In the genomic region with DNA sequence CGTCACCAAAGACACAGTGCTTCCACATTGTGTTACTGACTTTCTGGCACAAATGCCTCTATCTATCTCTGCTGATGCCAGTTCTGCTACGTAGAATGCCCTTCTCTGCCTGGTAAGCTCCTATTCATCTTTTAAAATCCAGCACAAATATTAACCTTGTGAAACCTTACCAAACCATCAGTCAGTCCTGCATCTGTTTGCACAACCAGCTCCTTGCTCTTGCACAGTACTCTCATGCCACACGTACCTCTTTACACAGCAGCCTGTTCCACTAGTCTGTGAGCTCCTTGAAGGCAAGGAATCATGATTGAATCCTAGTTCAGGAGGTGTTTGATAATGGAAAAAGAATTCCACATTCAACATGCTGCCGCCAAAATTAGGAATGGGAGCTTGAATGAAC, we compare ENCODE assay signal across 2 cellular contexts.
TF ChIP-seq lines count a peak whose summit lies in the region.

No MANE protein-coding gene starts in this region.

TF ChIP-seq in GM23338, 12 proteins besides CTCF, POLR2A, EP300 and RAD21:
- TF ChIP-seq ZNF114 (CRISPR knock-in tag; IDR thresholded peaks at IDR 0.05) (no peak), NANOG (IDR thresholded peaks at IDR 0.05; ENCODE audit: borderline replicate concordance) (no peak), STAT1 (IDR thresholded peaks at IDR 0.05; ENCODE audit: unreplicated experiment) (no peak), ZNF331 (CRISPR knock-in tag; IDR thresholded peaks at IDR 0.05; ENCODE audit: low read depth) (no peak), CREB1 (CRISPR knock-in tag; IDR thresholded peaks at IDR 0.05; ENCODE audit: low read depth) (no peak)
- TF ChIP-seq, protein P1, sequence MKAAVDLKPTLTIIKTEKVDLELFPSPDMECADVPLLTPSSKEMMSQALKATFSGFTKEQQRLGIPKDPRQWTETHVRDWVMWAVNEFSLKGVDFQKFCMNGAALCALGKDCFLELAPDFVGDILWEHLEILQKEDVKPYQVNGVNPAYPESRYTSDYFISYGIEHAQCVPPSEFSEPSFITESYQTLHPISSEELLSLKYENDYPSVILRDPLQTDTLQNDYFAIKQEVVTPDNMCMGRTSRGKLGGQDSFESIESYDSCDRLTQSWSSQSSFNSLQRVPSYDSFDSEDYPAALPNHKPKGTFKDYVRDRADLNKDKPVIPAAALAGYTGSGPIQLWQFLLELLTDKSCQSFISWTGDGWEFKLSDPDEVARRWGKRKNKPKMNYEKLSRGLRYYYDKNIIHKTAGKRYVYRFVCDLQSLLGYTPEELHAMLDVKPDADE (IDR thresholded peaks at IDR 0.05) = no peak
- TF ChIP-seq, protein P2, sequence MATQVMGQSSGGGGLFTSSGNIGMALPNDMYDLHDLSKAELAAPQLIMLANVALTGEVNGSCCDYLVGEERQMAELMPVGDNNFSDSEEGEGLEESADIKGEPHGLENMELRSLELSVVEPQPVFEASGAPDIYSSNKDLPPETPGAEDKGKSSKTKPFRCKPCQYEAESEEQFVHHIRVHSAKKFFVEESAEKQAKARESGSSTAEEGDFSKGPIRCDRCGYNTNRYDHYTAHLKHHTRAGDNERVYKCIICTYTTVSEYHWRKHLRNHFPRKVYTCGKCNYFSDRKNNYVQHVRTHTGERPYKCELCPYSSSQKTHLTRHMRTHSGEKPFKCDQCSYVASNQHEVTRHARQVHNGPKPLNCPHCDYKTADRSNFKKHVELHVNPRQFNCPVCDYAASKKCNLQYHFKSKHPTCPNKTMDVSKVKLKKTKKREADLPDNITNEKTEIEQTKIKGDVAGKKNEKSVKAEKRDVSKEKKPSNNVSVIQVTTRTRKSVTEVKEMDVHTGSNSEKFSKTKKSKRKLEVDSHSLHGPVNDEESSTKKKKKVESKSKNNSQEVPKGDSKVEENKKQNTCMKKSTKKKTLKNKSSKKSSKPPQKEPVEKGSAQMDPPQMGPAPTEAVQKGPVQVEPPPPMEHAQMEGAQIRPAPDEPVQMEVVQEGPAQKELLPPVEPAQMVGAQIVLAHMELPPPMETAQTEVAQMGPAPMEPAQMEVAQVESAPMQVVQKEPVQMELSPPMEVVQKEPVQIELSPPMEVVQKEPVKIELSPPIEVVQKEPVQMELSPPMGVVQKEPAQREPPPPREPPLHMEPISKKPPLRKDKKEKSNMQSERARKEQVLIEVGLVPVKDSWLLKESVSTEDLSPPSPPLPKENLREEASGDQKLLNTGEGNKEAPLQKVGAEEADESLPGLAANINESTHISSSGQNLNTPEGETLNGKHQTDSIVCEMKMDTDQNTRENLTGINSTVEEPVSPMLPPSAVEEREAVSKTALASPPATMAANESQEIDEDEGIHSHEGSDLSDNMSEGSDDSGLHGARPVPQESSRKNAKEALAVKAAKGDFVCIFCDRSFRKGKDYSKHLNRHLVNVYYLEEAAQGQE (IDR thresholded peaks at IDR 0.05; ENCODE audit: unreplicated experiment) = no peak
- TF ChIP-seq, protein P3, sequence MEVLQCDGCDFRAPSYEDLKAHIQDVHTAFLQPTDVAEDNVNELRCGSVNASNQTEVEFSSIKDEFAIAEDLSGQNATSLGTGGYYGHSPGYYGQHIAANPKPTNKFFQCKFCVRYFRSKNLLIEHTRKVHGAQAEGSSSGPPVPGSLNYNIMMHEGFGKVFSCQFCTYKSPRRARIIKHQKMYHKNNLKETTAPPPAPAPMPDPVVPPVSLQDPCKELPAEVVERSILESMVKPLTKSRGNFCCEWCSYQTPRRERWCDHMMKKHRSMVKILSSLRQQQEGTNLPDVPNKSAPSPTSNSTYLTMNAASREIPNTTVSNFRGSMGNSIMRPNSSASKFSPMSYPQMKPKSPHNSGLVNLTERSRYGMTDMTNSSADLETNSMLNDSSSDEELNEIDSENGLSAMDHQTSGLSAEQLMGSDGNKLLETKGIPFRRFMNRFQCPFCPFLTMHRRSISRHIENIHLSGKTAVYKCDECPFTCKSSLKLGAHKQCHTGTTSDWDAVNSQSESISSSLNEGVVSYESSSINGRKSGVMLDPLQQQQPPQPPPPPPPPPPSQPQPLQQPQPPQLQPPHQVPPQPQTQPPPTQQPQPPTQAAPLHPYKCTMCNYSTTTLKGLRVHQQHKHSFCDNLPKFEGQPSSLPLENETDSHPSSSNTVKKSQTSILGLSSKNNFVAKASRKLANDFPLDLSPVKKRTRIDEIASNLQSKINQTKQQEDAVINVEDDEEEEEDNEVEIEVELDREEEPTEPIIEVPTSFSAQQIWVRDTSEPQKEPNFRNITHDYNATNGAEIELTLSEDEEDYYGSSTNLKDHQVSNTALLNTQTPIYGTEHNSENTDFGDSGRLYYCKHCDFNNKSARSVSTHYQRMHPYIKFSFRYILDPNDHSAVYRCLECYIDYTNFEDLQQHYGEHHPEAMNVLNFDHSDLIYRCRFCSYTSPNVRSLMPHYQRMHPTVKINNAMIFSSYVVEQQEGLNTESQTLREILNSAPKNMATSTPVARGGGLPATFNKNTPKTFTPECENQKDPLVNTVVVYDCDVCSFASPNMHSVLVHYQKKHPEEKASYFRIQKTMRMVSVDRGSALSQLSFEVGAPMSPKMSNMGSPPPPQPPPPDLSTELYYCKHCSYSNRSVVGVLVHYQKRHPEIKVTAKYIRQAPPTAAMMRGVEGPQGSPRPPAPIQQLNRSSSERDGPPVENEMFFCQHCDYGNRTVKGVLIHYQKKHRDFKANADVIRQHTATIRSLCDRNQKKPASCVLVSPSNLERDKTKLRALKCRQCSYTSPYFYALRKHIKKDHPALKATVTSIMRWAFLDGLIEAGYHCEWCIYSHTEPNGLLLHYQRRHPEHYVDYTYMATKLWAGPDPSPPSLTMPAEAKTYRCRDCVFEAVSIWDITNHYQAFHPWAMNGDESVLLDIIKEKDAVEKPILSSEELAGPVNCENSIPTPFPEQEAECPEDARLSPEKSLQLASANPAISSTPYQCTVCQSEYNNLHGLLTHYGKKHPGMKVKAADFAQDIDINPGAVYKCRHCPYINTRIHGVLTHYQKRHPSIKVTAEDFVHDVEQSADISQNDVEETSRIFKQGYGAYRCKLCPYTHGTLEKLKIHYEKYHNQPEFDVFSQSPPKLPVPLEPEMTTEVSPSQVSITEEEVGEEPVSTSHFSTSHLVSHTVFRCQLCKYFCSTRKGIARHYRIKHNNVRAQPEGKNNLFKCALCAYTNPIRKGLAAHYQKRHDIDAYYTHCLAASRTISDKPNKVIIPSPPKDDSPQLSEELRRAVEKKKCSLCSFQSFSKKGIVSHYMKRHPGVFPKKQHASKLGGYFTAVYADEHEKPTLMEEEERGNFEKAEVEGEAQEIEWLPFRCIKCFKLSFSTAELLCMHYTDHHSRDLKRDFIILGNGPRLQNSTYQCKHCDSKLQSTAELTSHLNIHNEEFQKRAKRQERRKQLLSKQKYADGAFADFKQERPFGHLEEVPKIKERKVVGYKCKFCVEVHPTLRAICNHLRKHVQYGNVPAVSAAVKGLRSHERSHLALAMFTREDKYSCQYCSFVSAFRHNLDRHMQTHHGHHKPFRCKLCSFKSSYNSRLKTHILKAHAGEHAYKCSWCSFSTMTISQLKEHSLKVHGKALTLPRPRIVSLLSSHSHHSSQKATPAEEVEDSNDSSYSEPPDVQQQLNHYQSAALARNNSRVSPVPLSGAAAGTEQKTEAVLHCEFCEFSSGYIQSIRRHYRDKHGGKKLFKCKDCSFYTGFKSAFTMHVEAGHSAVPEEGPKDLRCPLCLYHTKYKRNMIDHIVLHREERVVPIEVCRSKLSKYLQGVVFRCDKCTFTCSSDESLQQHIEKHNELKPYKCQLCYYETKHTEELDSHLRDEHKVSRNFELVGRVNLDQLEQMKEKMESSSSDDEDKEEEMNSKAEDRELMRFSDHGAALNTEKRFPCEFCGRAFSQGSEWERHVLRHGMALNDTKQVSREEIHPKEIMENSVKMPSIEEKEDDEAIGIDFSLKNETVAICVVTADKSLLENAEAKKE (CRISPR knock-in tag; IDR thresholded peaks at IDR 0.05) = no peak

TF ChIP-seq in K562, 482 proteins besides CTCF, POLR2A, EP300 and RAD21:
- TF ChIP-seq MBD2 (IDR thresholded peaks at IDR 0.05; ENCODE audit: borderline replicate concordance, low read depth) (no peak), ZBTB1 (CRISPR knock-in tag; IDR thresholded peaks at IDR 0.05; ENCODE audit: borderline replicate concordance, low read depth) (no peak), ELF1 (tag; IDR thresholded peaks at IDR 0.05) (no peak), MED1 (CRISPR knock-in tag; IDR thresholded peaks at IDR 0.05; ENCODE audit: borderline replicate concordance) (no peak), ZSCAN32 (CRISPR knock-in tag; IDR thresholded peaks at IDR 0.05) (no peak), CREBBP (IDR thresholded peaks at IDR 0.05; ENCODE audit: low read depth, low read length) (no peak), IRF2 (CRISPR knock-in tag; IDR thresholded peaks at IDR 0.05) (no peak), ZNF324 (CRISPR knock-in tag; IDR thresholded peaks at IDR 0.05) (no peak), ZNF431 (CRISPR knock-in tag; IDR thresholded peaks at IDR 0.05) (no peak), SAFB2 (IDR thresholded peaks at IDR 0.05; ENCODE audit: borderline replicate concordance, low read depth, low read length, severe bottlenecking) (no peak)
- TF ChIP-seq, protein P4, sequence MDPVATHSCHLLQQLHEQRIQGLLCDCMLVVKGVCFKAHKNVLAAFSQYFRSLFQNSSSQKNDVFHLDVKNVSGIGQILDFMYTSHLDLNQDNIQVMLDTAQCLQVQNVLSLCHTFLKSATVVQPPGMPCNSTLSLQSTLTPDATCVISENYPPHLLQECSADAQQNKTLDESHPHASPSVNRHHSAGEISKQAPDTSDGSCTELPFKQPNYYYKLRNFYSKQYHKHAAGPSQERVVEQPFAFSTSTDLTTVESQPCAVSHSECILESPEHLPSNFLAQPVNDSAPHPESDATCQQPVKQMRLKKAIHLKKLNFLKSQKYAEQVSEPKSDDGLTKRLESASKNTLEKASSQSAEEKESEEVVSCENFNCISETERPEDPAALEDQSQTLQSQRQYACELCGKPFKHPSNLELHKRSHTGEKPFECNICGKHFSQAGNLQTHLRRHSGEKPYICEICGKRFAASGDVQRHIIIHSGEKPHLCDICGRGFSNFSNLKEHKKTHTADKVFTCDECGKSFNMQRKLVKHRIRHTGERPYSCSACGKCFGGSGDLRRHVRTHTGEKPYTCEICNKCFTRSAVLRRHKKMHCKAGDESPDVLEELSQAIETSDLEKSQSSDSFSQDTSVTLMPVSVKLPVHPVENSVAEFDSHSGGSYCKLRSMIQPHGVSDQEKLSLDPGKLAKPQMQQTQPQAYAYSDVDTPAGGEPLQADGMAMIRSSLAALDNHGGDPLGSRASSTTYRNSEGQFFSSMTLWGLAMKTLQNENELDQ (CRISPR knock-in tag; IDR thresholded peaks at IDR 0.05; ENCODE audit: borderline replicate concordance) = no peak
